Comparison of ENCODE assay signal across 12 cellular contexts in genomic region chr19:35471075-35471474, GRCh38. TPM values are rescaled to one million over a fixed set of nuclear protein-coding genes. Genes with fewer than 3 reads are reported as not detected.
"Had no signal": no experiment of that assay in that cellular context is flagged by ENCODE, and none has a peak within 500 bp of the region (broad histone marks: within the 10 kb centered on the region; RNA-seq: fewer than 3 reads in every experiment).

No MANE protein-coding gene starts in this region.

RNA-seq across cellular contexts. Expression of gene KRTDAP, which starts 19.2 kb away (rescaled TPM):
- total RNA-seq: stomach, subcutaneous adipose tissue, tibial nerve, transverse colon, upper lobe of right lung, ureter, urinary bladder, uterus had no signal
- polyA plus RNA-seq: urinary bladder had no signal

RNA-seq across cellular contexts. Expression of gene FFAR2, which starts 23.0 kb away (rescaled TPM):
- total RNA-seq: temporal lobe, testis, vagina had no signal

RNA-seq across cellular contexts. Expression of gene SBSN, which starts 57.0 kb away (rescaled TPM):
- total RNA-seq: stomach, subcutaneous adipose tissue, temporal lobe, tibial nerve, transverse colon, upper lobe of left lung, upper lobe of right lung, ureter, urinary bladder had no signal
